10 cellular contexts compared by ENCODE assay signal in the genomic region with DNA sequence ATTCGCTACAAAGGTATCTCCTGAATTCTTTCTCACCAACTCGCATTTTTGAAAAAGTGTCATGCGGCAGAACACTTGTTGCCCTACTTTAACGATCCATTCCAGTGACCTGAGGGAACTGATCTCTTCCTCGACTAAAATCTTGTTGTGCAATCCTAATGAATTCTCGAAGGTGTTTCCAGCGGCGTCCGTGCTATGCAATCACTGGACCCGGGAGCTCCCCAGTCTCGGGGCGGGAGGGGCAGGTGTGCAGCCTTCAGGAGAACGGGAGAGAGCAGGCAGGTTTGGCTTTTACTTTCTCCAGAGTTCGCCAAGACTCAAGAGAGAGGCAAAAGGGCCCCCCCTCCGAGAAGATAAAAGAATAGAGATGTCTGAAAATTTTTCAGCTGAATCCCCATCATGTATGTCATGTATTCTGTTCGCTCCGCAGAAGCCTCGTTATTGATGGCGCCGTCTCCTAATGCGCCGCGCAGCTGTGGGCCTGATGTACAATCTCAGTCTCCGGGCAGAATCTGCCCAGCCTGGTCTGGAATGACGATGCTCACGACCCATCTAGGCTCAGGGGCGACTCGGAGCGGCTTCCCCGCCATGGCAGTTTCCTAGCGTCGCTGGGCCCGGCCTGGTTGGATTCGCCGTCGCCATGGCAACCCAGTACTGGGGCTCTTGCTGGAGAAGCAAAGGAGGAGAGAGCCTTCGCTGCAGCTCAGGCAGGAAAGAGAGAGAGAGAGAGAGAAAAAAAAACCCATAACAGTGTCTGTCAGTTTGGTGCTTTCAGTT. TPM values are rescaled to one million over a fixed set of nuclear protein-coding genes. Genes with fewer than 3 reads are reported as not detected.
DNase-seq lines count a peak whose midpoint lies in the region; ATAC-seq and TF ChIP-seq lines count a peak whose summit lies in the region.
"Had no signal": no experiment of that assay in that cellular context is flagged by ENCODE, and none has a peak within 500 bp of the region (broad histone marks: within the 10 kb centered on the region; RNA-seq: fewer than 3 reads in every experiment).

No MANE protein-coding gene starts in this region.

- no peaks in the 10 kb centered on the region for H3K36me3 ChIP-seq in thoracic aorta

- ATAC-seq in thoracic aorta (ENCODE audit: insufficient number of reproducible peaks, low FRiP score, low read depth): no peak

- H3K27me3 ChIP-seq in thoracic aorta (replicated peaks; ENCODE audit: insufficient read depth): no peaks in the 10 kb centered on the region

- H3K9me3 ChIP-seq in thoracic aorta: no peaks in the 10 kb centered on the region

- peaks cover 0 to 7% of the 10 kb centered on the region in 2 donors for H3K4me1 ChIP-seq in thoracic aorta (ENCODE audit: control insufficient read depth in 1 of 2, low read depth in 2 of 2)

- TF ChIP-seq CTCF in thoracic aorta (IDR thresholded peaks at IDR 0.05): no peak

- peak overlapping the region; percentile 59 for H3K4me3 ChIP-seq in thoracic aorta

- DNase-seq in DMS53 (lab: John Stamatoyannopoulos, UW) (peak; percentile 57), DMS53 treated with DMSO at 0.1 percent for 48 hours (lab: John Stamatoyannopoulos, UW; ENCODE audit: unreplicated experiment) (no peak), cerebellar nuclear complex (lab: John Stamatoyannopoulos, UW) (peak; percentile 56 to 77), left kidney (ENCODE audit: low read depth, low spot score) (peak; percentile 96), thoracic aorta (ENCODE audit: low spot score) (peak; percentile 4), dedifferentiated amniotic fluid mesenchymal stem cell (ENCODE audit: extremely low spot score) (no peak), SKM-1 (lab: John Stamatoyannopoulos, UW; ENCODE audit: unreplicated experiment) (no peak), NCI-H1694 (lab: John Stamatoyannopoulos, UW) (no peak)
- DNase-seq: activated CD4-positive, alpha-beta T cell treated with anti-CD3 and anti-CD28 coated beads for 1 hour had no signal

- no peak overlapping the region for H3K27ac ChIP-seq in thoracic aorta
- H3K27ac ChIP-seq: 22Rv1 had no signal

RNA-seq across cellular contexts. Expression of a gene that starts 38.3 kb away (rescaled TPM):
- total RNA-seq in thoracic aorta: 1 to 10 TPM; 8.5 to 9.2 TPM

Comparison
In these comparisons a context has a peak if more than half of its experiments do, and no peak if none do; other contexts are left out.
1. DNase-seq: peak in DMS53 (single experiment), cerebellar nuclear complex (2 of 2), left kidney (single experiment) and thoracic aorta (single experiment); none in DMS53 treated with DMSO at 0.1 percent for 48 hours (single experiment), dedifferentiated amniotic fluid mesenchymal stem cell (single experiment), SKM-1 (single experiment) and NCI-H1694 (single experiment).